ENCODE assay signal across 1 cellular context in genomic region chr16:2834968-2835367, GRCh38.
TF ChIP-seq lines count a peak whose summit lies in the region.

No MANE protein-coding gene starts in this region.

TF ChIP-seq in IMR-90, 13 proteins besides CTCF, POLR2A, EP300 and RAD21:
- TF ChIP-seq FOS (IDR thresholded peaks at IDR 0.05; ENCODE audit: low read depth, low read length), result no peak
- no peak for TF ChIP-seq MAZ (IDR thresholded peaks at IDR 0.05; ENCODE audit: borderline replicate concordance, low read depth, low read length)
